Comparison of ENCODE assay signal across 18 cellular contexts in genomic region chr9:114928092-114928491, GRCh38. TPM values are rescaled to one million over a fixed set of nuclear protein-coding genes. Genes with fewer than 3 reads are reported as not detected.
DNase-seq lines count a peak whose midpoint lies in the region; ATAC-seq and TF ChIP-seq lines count a peak whose summit lies in the region.
"Had no signal": no experiment of that assay in that cellular context is flagged by ENCODE, and none has a peak within 500 bp of the region (broad histone marks: within the 10 kb centered on the region; RNA-seq: fewer than 3 reads in every experiment).

No MANE protein-coding gene starts in this region.

- no peaks in the 10 kb centered on the region for H3K79me2 ChIP-seq in MM.1S (ENCODE audit: low read length)

- H3K27ac Mint-ChIP-seq in CD4-positive, alpha-beta T cell = peak overlapping the region; percentile 95
- peak overlapping the region; percentile 96 for H3K27ac Mint-ChIP-seq in activated naive CD8-positive, alpha-beta T cell treated with anti-CD3 and anti-CD28 coated beads, Interleukin-2, amount 50 U/mL, for 24 hours

- peak overlapping the region; percentile 38; the same call in 1 of the 2 replicates for H3K4me2 ChIP-seq in MM.1S (ENCODE audit: low read depth, low read length)

- H3K9me3 ChIP-seq in CD4-positive, alpha-beta T cell (ENCODE audit: control insufficient read depth, low read length) = no peaks in the 10 kb centered on the region
- H3K9me3 ChIP-seq in MM.1S (replicated peaks; ENCODE audit: insufficient read depth, low read length) = no peaks in the 10 kb centered on the region
- no peaks in the 10 kb centered on the region for H3K9me3 ChIP-seq in neutrophil
- H3K9me3 ChIP-seq: BLaER1 treated with 17β-estradiol and CSF1 and Interleukin-3, amounts not matched to agents 10 nM and 100 nM had no signal

- CTCF ChIA-PET in CD4-positive, alpha-beta T cell (lab: Charles Lee) = interaction anchor here (0.7 to 1.6 kb wide), 6 partner anchors 9 to 275 kb away, joined by 3 to 7 read pairs (median 3); no protein-coding TSS in a partner anchor

- H3K9me3 Mint-ChIP-seq in CD4-positive, alpha-beta T cell = no peaks in the 10 kb centered on the region
- no peaks in the 10 kb centered on the region for H3K9me3 Mint-ChIP-seq in activated naive CD8-positive, alpha-beta T cell treated with anti-CD3 and anti-CD28 coated beads, Interleukin-2, amount 50 U/mL, for 24 hours

- peaks cover 87% of the 10 kb centered on the region for H3K4me1 Mint-ChIP-seq in CD4-positive, alpha-beta T cell (ENCODE audit: low read depth)
- peaks cover 79% of the 10 kb centered on the region for H3K4me1 Mint-ChIP-seq in activated naive CD8-positive, alpha-beta T cell treated with anti-CD3 and anti-CD28 coated beads, Interleukin-2, amount 50 U/mL, for 24 hours

- H3K27me3 ChIP-seq in CD4-positive, alpha-beta T cell (ENCODE audit: control insufficient read depth, insufficient read depth, low read length) = no peaks in the 10 kb centered on the region
- H3K27me3 ChIP-seq in MM.1S (replicated peaks; ENCODE audit: insufficient read depth, low read length) (peaks cover 1% of the 10 kb centered on the region), neutrophil (no peaks in the 10 kb centered on the region)

- no peak overlapping the region for H2AFZ ChIP-seq in MM.1S (ENCODE audit: low read length)

- no peak overlapping the region for H3K9ac ChIP-seq in MM.1S (ENCODE audit: low read length)

- H3K4me1 ChIP-seq in MM.1S (ENCODE audit: low read length) = peaks cover 34% of the 10 kb centered on the region
- peaks cover 35 to 37% of the 10 kb centered on the region in 2 experiments for H3K4me1 ChIP-seq in neutrophil (ENCODE audit: control insufficient read depth in 1 of 2, insufficient read depth in 1 of 2, low read depth in 1 of 2, low read length in 1 of 2)
- H3K4me1 ChIP-seq: foreskin keratinocyte had no signal

- no peak for TF ChIP-seq CTCF in CD4-positive, alpha-beta T cell (IDR thresholded peaks at IDR 0.05)
- no peak for TF ChIP-seq CTCF in MM.1S (IDR thresholded peaks at IDR 0.05; ENCODE audit: low read length)
- no peak for TF ChIP-seq CTCF in neutrophil (IDR thresholded peaks at IDR 0.05)

- H3F3A ChIP-seq in MM.1S (ENCODE audit: insufficient read depth, low read length) = peaks cover 15% of the 10 kb centered on the region

- no peaks in the 10 kb centered on the region for H3K27me3 Mint-ChIP-seq in CD4-positive, alpha-beta T cell
- no peaks in the 10 kb centered on the region for H3K27me3 Mint-ChIP-seq in activated naive CD8-positive, alpha-beta T cell treated with anti-CD3 and anti-CD28 coated beads, Interleukin-2, amount 50 U/mL, for 24 hours

- no peak for DNase-seq in CD4-positive, alpha-beta T cell
- DNase-seq in MM.1S (no peak), NCI-H1436 treated with DMSO at 0.1 percent for 48 hours (lab: John Stamatoyannopoulos, UW) (no peak)
- no peak for DNase-seq in activated naive CD8-positive, alpha-beta T cell treated with anti-CD3 and anti-CD28 coated beads, Interleukin-2, amount 50 U/mL, for 24 hours
- no peak for DNase-seq in NK-92 treated with Interleukin-12 subunit alpha and Interleukin-12 subunit beta, amount 100 ng/mL, for 24 hours (lab: John Stamatoyannopoulos, UW)
- no peak for DNase-seq in stimulated activated CD4-positive, alpha-beta T cell treated with anti-CD3 and anti-CD28 coated beads, Interleukin-2, amount 100 ng/mL, for 48 hours
- DNase-seq: activated CD4-positive, CD25-positive, alpha-beta regulatory T cell treated with anti-CD3 and anti-CD28 coated beads, Interleukin-2, amount 50 U/mL, for 72 hours; foreskin keratinocyte; mesendoderm; NCI-H1694 treated with DMSO at 0.1 percent for 48 hours; RPMI8226; stimulated activated CD4-positive, alpha-beta T cell treated with anti-CD3 and anti-CD28 coated beads, Interleukin-12 subunit alpha, Interleukin-12 subunit beta, amount 100 ng/mL, for 4 hours had no signal

- no peaks in the 10 kb centered on the region for H4K20me1 ChIP-seq in MM.1S (ENCODE audit: insufficient read depth, low read length)
- H4K20me1 ChIP-seq: BLaER1 treated with 17β-estradiol and CSF1 and Interleukin-3, amounts not matched to agents 10 nM and 100 nM had no signal

- no peak for ATAC-seq in CD4-positive, alpha-beta T cell (ENCODE audit: poor library complexity)
- no peak for ATAC-seq in activated naive CD8-positive, alpha-beta T cell treated with anti-CD3 and anti-CD28 coated beads, Interleukin-2, amount 50 U/mL, for 24 hours
- no peak for ATAC-seq in GM18909 (IDR thresholded peaks at IDR 0.05; ENCODE audit: poor library complexity, unreplicated experiment)
- ATAC-seq: foreskin keratinocyte had no signal

- H3K4me3 Mint-ChIP-seq in CD4-positive, alpha-beta T cell = peak overlapping the region; percentile 98
- H3K4me3 Mint-ChIP-seq in activated naive CD8-positive, alpha-beta T cell treated with anti-CD3 and anti-CD28 coated beads, Interleukin-2, amount 50 U/mL, for 24 hours = peak overlapping the region; percentile 94

- peak overlapping the region; percentile 69 for H3K27ac ChIP-seq in CD4-positive, alpha-beta T cell (ENCODE audit: low read depth, low read length)
- H3K27ac ChIP-seq in MM.1S (ENCODE audit: low read length) (no peak overlapping the region), neutrophil (peak overlapping the region; percentile 90)
- H3K27ac ChIP-seq: foreskin keratinocyte, HL-60 had no signal

- peaks cover 62% of the 10 kb centered on the region for H3K36me3 Mint-ChIP-seq in CD4-positive, alpha-beta T cell (ENCODE audit: low read depth)
- peaks cover 22% of the 10 kb centered on the region for H3K36me3 Mint-ChIP-seq in activated naive CD8-positive, alpha-beta T cell treated with anti-CD3 and anti-CD28 coated beads, Interleukin-2, amount 50 U/mL, for 24 hours (ENCODE audit: low read depth)

- intact Hi-C loops in CD4-positive, alpha-beta T cell (cut with DNase I, micrococcal nuclease) = loop anchor here (2.0 to 10.0 kb wide), 4 partner anchors 17 to 543 kb away; partner anchors contain the start of gene AKNA (in 1 of the 2)

- no peaks in the 10 kb centered on the region for H3K9me2 ChIP-seq in MM.1S (replicated peaks; ENCODE audit: insufficient read depth, low read length)

- no peak overlapping the region for H3K4me3 ChIP-seq in MM.1S (ENCODE audit: low read length)
- H3K4me3 ChIP-seq in neutrophil (ENCODE audit: low read depth in 1 of 2, low read length in 1 of 2) = peak overlapping the region; percentile 63 to 85

- H3K36me3 ChIP-seq in MM.1S (replicated peaks; ENCODE audit: insufficient read depth, low read length) (no peaks in the 10 kb centered on the region), neutrophil (no peaks in the 10 kb centered on the region)
- H3K36me3 ChIP-seq: BLaER1 treated with 17β-estradiol and CSF1 and Interleukin-3, amounts not matched to agents 10 nM and 100 nM had no signal

- POLR2A ChIA-PET in CD4-positive, alpha-beta T cell (lab: Charles Lee) = interaction anchor here (0.7 to 5.3 kb wide), 16 partner anchors 9 to 543 kb away, joined by 3 to 86 read pairs (median 6); partner anchors contain the start of gene ATP6V1G1

RNA-seq across cellular contexts. Expression of gene TNFSF8, which starts 2.3 kb away (rescaled TPM):
- 10 to 100 TPM; 70.9 to 71.6 TPM for total RNA-seq in CD4-positive, alpha-beta T cell
- total RNA-seq: foreskin keratinocyte, LHCN-M2, osteoblast had no signal
